Comparison of ENCODE assay signal across 9 cellular contexts in the genomic region with DNA sequence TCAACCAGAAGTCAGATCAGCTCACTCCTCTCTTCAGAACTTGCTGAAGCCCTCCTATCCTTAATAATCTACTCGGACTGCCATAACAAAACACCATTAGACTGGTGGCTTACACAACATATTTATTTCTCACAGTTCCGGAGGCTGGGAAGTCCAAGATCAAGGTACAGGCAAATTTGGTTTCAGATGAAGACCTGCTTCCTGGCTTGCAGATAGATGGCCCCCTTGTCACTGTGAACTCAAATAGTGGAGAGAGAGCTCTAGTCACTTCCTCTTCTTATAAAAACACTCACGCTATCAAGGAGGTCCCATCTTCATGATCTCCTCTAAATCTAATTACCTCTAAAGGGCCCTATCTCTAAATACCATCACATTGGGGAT.
DNase-seq lines count a peak whose midpoint lies in the region; ATAC-seq lines count a peak whose summit lies in the region.
"Had no signal": no experiment of that assay in that cellular context is flagged by ENCODE, and none has a peak within 500 bp of the region (broad histone marks: within the 10 kb centered on the region; RNA-seq: fewer than 3 reads in every experiment).

No MANE protein-coding gene starts in this region.

- no peaks in the 10 kb centered on the region for H3K27me3 Mint-ChIP-seq in activated CD4-positive, alpha-beta memory T cell treated with anti-CD3 and anti-CD28 coated beads, Interleukin-2, amount 10 ng/mL, durations not matched to agents 7 days and 5 days
- H3K27me3 Mint-ChIP-seq in stimulated activated memory B cell treated with anti-CD40 and anti-IgM and Interleukin-4, amounts not matched to agents 10 μg/mL and 1 μg/mL and 100 μg/mL, for 72 hours, result no peaks in the 10 kb centered on the region

- CTCF ChIA-PET in activated CD4-positive, alpha-beta memory T cell treated with anti-CD3 and anti-CD28 coated beads, Interleukin-2, amount 10 ng/mL, durations not matched to agents 7 days and 5 days (lab: Charles Lee), result interaction anchor here (1.0 to 3.0 kb wide), 5 partner anchors 8 to 124 kb away, joined by 3 to 17 read pairs (median 5); no protein-coding TSS in a partner anchor

- H3K27ac Mint-ChIP-seq in activated CD4-positive, alpha-beta memory T cell treated with anti-CD3 and anti-CD28 coated beads, Interleukin-2, amount 10 ng/mL, durations not matched to agents 7 days and 5 days, result peak overlapping the region; percentile 70
- H3K27ac Mint-ChIP-seq in stimulated activated memory B cell treated with anti-CD40 and anti-IgM and Interleukin-4, amounts not matched to agents 10 μg/mL and 1 μg/mL and 100 μg/mL, for 72 hours, result peak overlapping the region; percentile 86

- peak overlapping the region; percentile 41 for H3K4me3 Mint-ChIP-seq in activated CD4-positive, alpha-beta memory T cell treated with anti-CD3 and anti-CD28 coated beads, Interleukin-2, amount 10 ng/mL, durations not matched to agents 7 days and 5 days
- peak overlapping the region; percentile 18 for H3K4me3 Mint-ChIP-seq in stimulated activated memory B cell treated with anti-CD40 and anti-IgM and Interleukin-4, amounts not matched to agents 10 μg/mL and 1 μg/mL and 100 μg/mL, for 72 hours
- H3K4me3 Mint-ChIP-seq: neural crest cell had no signal

- peak; percentile 46 for ATAC-seq in GM18870 (IDR thresholded peaks at IDR 0.05; ENCODE audit: unreplicated experiment)
- peak; percentile 36 for ATAC-seq in HG03196 (IDR thresholded peaks at IDR 0.05; ENCODE audit: unreplicated experiment)
- ATAC-seq in stimulated activated memory B cell treated with anti-CD40 and anti-IgM and Interleukin-4, amounts not matched to agents 10 μg/mL and 1 μg/mL and 100 μg/mL, for 72 hours, result peak; percentile 83

- peaks cover 41% of the 10 kb centered on the region for H3K4me1 Mint-ChIP-seq in activated CD4-positive, alpha-beta memory T cell treated with anti-CD3 and anti-CD28 coated beads, Interleukin-2, amount 10 ng/mL, durations not matched to agents 7 days and 5 days
- H3K4me1 Mint-ChIP-seq in stimulated activated memory B cell treated with anti-CD40 and anti-IgM and Interleukin-4, amounts not matched to agents 10 μg/mL and 1 μg/mL and 100 μg/mL, for 72 hours, result peaks cover 49% of the 10 kb centered on the region

- H3K9me3 Mint-ChIP-seq in activated CD4-positive, alpha-beta memory T cell treated with anti-CD3 and anti-CD28 coated beads, Interleukin-2, amount 10 ng/mL, durations not matched to agents 7 days and 5 days, result no peaks in the 10 kb centered on the region
- peaks cover 7% of the 10 kb centered on the region for H3K9me3 Mint-ChIP-seq in stimulated activated memory B cell treated with anti-CD40 and anti-IgM and Interleukin-4, amounts not matched to agents 10 μg/mL and 1 μg/mL and 100 μg/mL, for 72 hours
- H3K9me3 Mint-ChIP-seq: neural crest cell had no signal

- peaks cover 11% of the 10 kb centered on the region for H3K36me3 Mint-ChIP-seq in activated CD4-positive, alpha-beta memory T cell treated with anti-CD3 and anti-CD28 coated beads, Interleukin-2, amount 10 ng/mL, durations not matched to agents 7 days and 5 days (ENCODE audit: low read depth)
- H3K36me3 Mint-ChIP-seq in stimulated activated memory B cell treated with anti-CD40 and anti-IgM and Interleukin-4, amounts not matched to agents 10 μg/mL and 1 μg/mL and 100 μg/mL, for 72 hours, result peaks cover 11% of the 10 kb centered on the region

- DNase-seq in AML-193 (lab: John Stamatoyannopoulos, UW) (peak; percentile 23 to 38), NCI-H1694 treated with DMSO at 0.1 percent for 48 hours (lab: John Stamatoyannopoulos, UW) (no peak), DMS153 treated with DMSO at 0.1 percent for 48 hours (lab: John Stamatoyannopoulos, UW; ENCODE audit: unreplicated experiment) (no peak), HPDE6-E6E7 (ENCODE audit: extremely low spot score) (no peak)
- DNase-seq in activated CD4-positive, alpha-beta memory T cell treated with anti-CD3 and anti-CD28 coated beads, Interleukin-2, amount 10 ng/mL, durations not matched to agents 7 days and 5 days, result peak; percentile 17

- POLR2A ChIA-PET in activated CD4-positive, alpha-beta memory T cell treated with anti-CD3 and anti-CD28 coated beads, Interleukin-2, amount 10 ng/mL, durations not matched to agents 7 days and 5 days (lab: Charles Lee), result interaction anchor here (0.8 to 2.4 kb wide), 8 partner anchors 18 to 127 kb away, joined by 3 to 17 read pairs (median 4); no protein-coding TSS in a partner anchor

Comparison
In these comparisons a context has a peak if more than half of its experiments do, and no peak if none do; other contexts are left out.
1. DNase-seq: peak in AML-193 (2 of 2) and activated CD4-positive, alpha-beta memory T cell treated with anti-CD3 and anti-CD28 coated beads, Interleukin-2, amount 10 ng/mL, durations not matched to agents 7 days and 5 days (single experiment); none in NCI-H1694 treated with DMSO at 0.1 percent for 48 hours (single experiment), DMS153 treated with DMSO at 0.1 percent for 48 hours (single experiment) and HPDE6-E6E7 (single experiment).
2. Peak in every context shown above with its lines, with median percentiles within 50 percentile points of each other: ATAC-seq.